19 cellular contexts compared by ENCODE assay signal in genomic region chr5:159947708-159948358, GRCh38. TPM values are rescaled to one million over a fixed set of nuclear protein-coding genes. Genes with fewer than 3 reads are reported as not detected.
DNase-seq lines count a peak whose midpoint lies in the region; ATAC-seq, FAIRE-seq and TF ChIP-seq lines count a peak whose summit lies in the region.
"Had no signal": no experiment of that assay in that cellular context is flagged by ENCODE, and none has a peak within 500 bp of the region (broad histone marks: within the 10 kb centered on the region; RNA-seq: fewer than 3 reads in every experiment).

No MANE protein-coding gene starts in this region.

- peak; percentile 26 for FAIRE-seq in astrocyte (lab: Jason Lieb, UNC)
- FAIRE-seq: islet of Langerhans had no signal

- H3K4me1 ChIP-seq in astrocyte (ENCODE audit: insufficient read depth, low read length) (peaks cover 3% of the 10 kb centered on the region), psoas muscle (no peaks in the 10 kb centered on the region)
- H3K4me1 ChIP-seq: BLaER1, gastrocnemius medialis had no signal

- H3K27ac ChIP-seq in astrocyte (ENCODE audit: low read depth, low read length) (no peak overlapping the region), psoas muscle (no peak overlapping the region)
- H3K27ac ChIP-seq: BLaER1, gastrocnemius medialis, transverse colon had no signal

- no peak overlapping the region for H3K27ac Mint-ChIP-seq in astrocyte (ENCODE audit: unreplicated experiment)
- H3K27ac Mint-ChIP-seq: activated CD4-positive, alpha-beta memory T cell treated with anti-CD3 and anti-CD28 coated beads, Interleukin-2, amount 10 ng/mL, durations not matched to agents 7 days and 5 days; activated T-helper 17 cell treated with anti-CD3 and anti-CD28 coated beads, Interleukin-2, amount 50 U/mL, for 72 hours had no signal

- no peak overlapping the region for H3K4me3 ChIP-seq in AG09309 (ENCODE audit: control insufficient read depth, low read depth, low read length)
- H3K4me3 ChIP-seq in astrocyte (ENCODE audit: insufficient read depth, low read depth, low read length) = no peak overlapping the region
- no peak overlapping the region for H3K4me3 ChIP-seq in psoas muscle
- H3K4me3 ChIP-seq: BLaER1, gastrocnemius medialis, transverse colon had no signal

- H3K4me2 ChIP-seq in astrocyte (ENCODE audit: low read length) = peak overlapping the region; percentile 4
- H3K4me2 ChIP-seq: BLaER1 had no signal

- peaks cover 7% of the 10 kb centered on the region for H3K27me3 Mint-ChIP-seq in astrocyte (ENCODE audit: low read depth, unreplicated experiment)

- H3K4me1 Mint-ChIP-seq in astrocyte (ENCODE audit: low read depth, unreplicated experiment) = peaks cover 2% of the 10 kb centered on the region
- H3K4me1 Mint-ChIP-seq: activated T-helper 17 cell treated with anti-CD3 and anti-CD28 coated beads, Interleukin-2, amount 50 U/mL, for 72 hours had no signal

- no peaks in the 10 kb centered on the region for H3K79me2 ChIP-seq in astrocyte (ENCODE audit: insufficient read depth, low read length)

- no peak overlapping the region for H3K4me3 Mint-ChIP-seq in astrocyte (ENCODE audit: unreplicated experiment)
- H3K4me3 Mint-ChIP-seq: activated CD4-positive, alpha-beta memory T cell treated with anti-CD3 and anti-CD28 coated beads, Interleukin-2, amount 10 ng/mL, durations not matched to agents 7 days and 5 days; activated T-helper 17 cell treated with anti-CD3 and anti-CD28 coated beads, Interleukin-2, amount 50 U/mL, for 72 hours had no signal

- H3K36me3 ChIP-seq in astrocyte (ENCODE audit: insufficient read depth, low read length) (no peaks in the 10 kb centered on the region), psoas muscle (ENCODE audit: insufficient read depth in 1 of 2, low read depth in 1 of 2) (no peaks in the 10 kb centered on the region)
- H3K36me3 ChIP-seq: BLaER1, gastrocnemius medialis, transverse colon had no signal

- intact Hi-C loops in left colon (cut with DNase I, micrococcal nuclease) (no loop called here), psoas muscle (cut with DNase I) (no loop called here)

- H3K9me3 Mint-ChIP-seq in astrocyte (ENCODE audit: unreplicated experiment) = no peaks in the 10 kb centered on the region
- H3K9me3 Mint-ChIP-seq: activated T-helper 17 cell treated with anti-CD3 and anti-CD28 coated beads, Interleukin-2, amount 50 U/mL, for 72 hours had no signal

- no peaks in the 10 kb centered on the region for H4K20me1 ChIP-seq in astrocyte (ENCODE audit: insufficient read depth, low read length)
- H4K20me1 ChIP-seq: BLaER1 had no signal

- no peak overlapping the region for H2AFZ ChIP-seq in astrocyte (ENCODE audit: low read depth, low read length)

- DNase-seq in AG09309 (ENCODE audit: low read depth) = peak; percentile 55
- DNase-seq in LoVo (ENCODE audit: low spot score) = peak; percentile 30
- DNase-seq in astrocyte (ENCODE audit: low read depth) = peak; percentile 93
- DNase-seq in left colon = no peak
- no peak for DNase-seq in psoas muscle
- no peak for DNase-seq in activated CD4-positive, alpha-beta T cell treated with anti-CD3 and anti-CD28 coated beads for 1 hour
- DNase-seq in NCI-H187 treated with DMSO at 0.1 percent for 48 hours (lab: John Stamatoyannopoulos, UW) = no peak
- DNase-seq: activated CD4-positive, alpha-beta memory T cell treated with anti-CD3 and anti-CD28 coated beads, Interleukin-2, amount 10 ng/mL, durations not matched to agents 7 days and 5 days; anterior cingulate cortex; gastrocnemius medialis; NCI-H1436; NCI-H510A; RPMI8226; stimulated activated CD4-positive, alpha-beta T cell treated with anti-CD3 and anti-CD28 coated beads, Interleukin-2, amount 100 ng/mL, for 48 hours; transverse colon had no signal

- H3K36me3 Mint-ChIP-seq in astrocyte (ENCODE audit: low read depth, unreplicated experiment) = no peaks in the 10 kb centered on the region

- no peak for TF ChIP-seq CTCF in AG09309 (IDR thresholded peaks at IDR 0.05; ENCODE audit: control insufficient read depth, insufficient read depth, low read depth, low read length, missing control alignments)
- TF ChIP-seq CTCF in astrocyte (IDR thresholded peaks at IDR 0.05; ENCODE audit: insufficient read depth, low read depth, low read length) = no peak
- TF ChIP-seq CTCF in psoas muscle (IDR thresholded peaks at IDR 0.05) = no peak

- H3K9ac ChIP-seq in astrocyte (ENCODE audit: low read length) = no peak overlapping the region
- H3K9ac ChIP-seq: BLaER1 had no signal

- no peaks in the 10 kb centered on the region for H3K27me3 ChIP-seq in astrocyte (ENCODE audit: insufficient read depth, low read length)
- H3K27me3 ChIP-seq in psoas muscle (ENCODE audit: insufficient read depth in 3 of 3, low read length in 2 of 3) = peaks cover 0 to 7% (median 0%) of the 10 kb centered on the region in 3 donors
- H3K27me3 ChIP-seq: BLaER1, gastrocnemius medialis had no signal

- ATAC-seq in left colon (peak; percentile 69), GM19463 (IDR thresholded peaks at IDR 0.05; ENCODE audit: unreplicated experiment) (no peak), psoas muscle (no peak)
- ATAC-seq: activated T-helper 17 cell treated with anti-CD3 and anti-CD28 coated beads, Interleukin-2, amount 50 U/mL, for 72 hours; gastrocnemius medialis had no signal

- WGBS in psoas muscle, 3 donors = 20 to 27% (median 26%) methylated on average over 9 of the region's 9 CpGs

- no peaks in the 10 kb centered on the region for H3K9me3 ChIP-seq in astrocyte (ENCODE audit: insufficient read depth, low read depth, low read length)
- H3K9me3 ChIP-seq in psoas muscle = no peaks in the 10 kb centered on the region
- H3K9me3 ChIP-seq: BLaER1, gastrocnemius medialis, transverse colon had no signal

RNA-seq across cellular contexts. Expression of gene ADRA1B, which starts 31.6 kb away (rescaled TPM):
- total RNA-seq in astrocyte (1.4 and 1.9 TPM in 2 replicates), left colon (1 to 10 TPM; 1.1 to 2.5 TPM), psoas muscle (under 1 TPM in 3 of 4 donors, not detected in 1; 0.18 to 0.50 (median 0.30) TPM)
- 1 to 10 TPM in 1 of 3 donors, under 1 TPM in 2; 0.06 to 1.3 (median 0.13) TPM for polyA plus RNA-seq in psoas muscle
- total RNA-seq: activated CD4-positive, alpha-beta memory T cell treated with anti-CD3 and anti-CD28 coated beads, Interleukin-2, amount 10 ng/mL, durations not matched to agents 7 days and 5 days; activated T-helper 17 cell treated with anti-CD3 and anti-CD28 coated beads, Interleukin-2, amount 50 U/mL, for 72 hours had no signal

Comparison
In these comparisons a context has a peak if more than half of its experiments do, and no peak if none do; other contexts are left out.
1. DNase-seq: peak in AG09309 (single experiment), LoVo (single experiment) and astrocyte (single experiment); none in left colon (0 of 2), psoas muscle (0 of 2), activated CD4-positive, alpha-beta T cell treated with anti-CD3 and anti-CD28 coated beads for 1 hour (single experiment) and NCI-H187 treated with DMSO at 0.1 percent for 48 hours (single experiment).